8 cellular contexts compared by ENCODE assay signal in the genomic region with DNA sequence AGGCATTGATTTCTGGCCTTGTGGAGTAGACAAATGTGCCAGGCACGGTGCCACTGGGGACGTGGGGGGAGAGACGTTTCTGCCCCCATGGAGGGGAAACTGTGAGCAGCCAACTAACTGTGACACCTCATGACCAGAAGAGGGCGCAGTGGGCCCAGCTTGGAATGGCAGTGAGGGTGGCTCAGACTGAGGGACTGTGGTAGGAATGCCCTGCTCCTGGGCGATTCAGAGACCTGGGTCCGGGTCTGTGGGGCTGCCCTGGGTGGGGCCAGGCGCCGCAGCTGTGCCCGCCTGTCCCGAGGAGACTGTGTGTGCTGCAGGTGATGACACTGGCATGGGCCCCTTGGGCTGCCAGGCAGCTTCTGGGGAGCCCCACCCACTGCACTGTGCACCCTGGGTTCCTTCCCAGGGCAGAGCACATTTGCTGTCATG. TPM values are rescaled to one million over a fixed set of nuclear protein-coding genes. Genes with fewer than 3 reads are reported as not detected.
DNase-seq lines count a peak whose midpoint lies in the region; ATAC-seq and TF ChIP-seq lines count a peak whose summit lies in the region.

No MANE protein-coding gene starts in this region.

- no peak overlapping the region for H3K27ac ChIP-seq in prostate gland

- H3K9me3 ChIP-seq in prostate gland, result no peaks in the 10 kb centered on the region

- H3K4me3 ChIP-seq in prostate gland, result no peak overlapping the region

- no peak for TF ChIP-seq EP300 in Ishikawa (IDR thresholded peaks at IDR 0.05; ENCODE audit: borderline replicate concordance)

- TF ChIP-seq CTCF in GM13976 (IDR thresholded peaks at IDR 0.05; ENCODE audit: borderline replicate concordance, control extremely low read depth, extremely low read depth, insufficient read depth, missing control alignments), result peak; percentile 74
- TF ChIP-seq CTCF in prostate gland (IDR thresholded peaks at IDR 0.05), result peak; percentile 66 to 83 (median 76)

- ATAC-seq in Right ventricle myocardium inferior (peak; percentile 59), GM18870 (IDR thresholded peaks at IDR 0.05; ENCODE audit: unreplicated experiment) (no peak)

- no peak for TF ChIP-seq POLR2A in prostate gland (IDR thresholded peaks at IDR 0.05)

- 23% methylated on average over 10 of the region's 10 CpGs for WGBS in prostate gland

- in situ Hi-C loops in ACHN (cut with HindIII; ENCODE audit: low pct_ligation_motif_present, low pct_unique_long_range_greater_than_20kb, low sequenced_read_pairs), result no loop called here
- in situ Hi-C loops in GM13976 (cut with MboI; ENCODE audit: low sequenced_read_pairs, unreplicated experiment), result loop anchor here (25.0 kb wide), 1 partner anchor 1254 kb away; no protein-coding TSS in a partner anchor

- H3K27me3 ChIP-seq in prostate gland (replicated peaks; ENCODE audit: insufficient read depth), result no peaks in the 10 kb centered on the region

- H3K36me3 ChIP-seq in prostate gland, result no peaks in the 10 kb centered on the region

- TF ChIP-seq RAD21 in Ishikawa (IDR thresholded peaks at IDR 0.05; ENCODE audit: low read depth), result peak; percentile 84

- peaks cover 3% of the 10 kb centered on the region for H3K4me1 ChIP-seq in prostate gland (replicated peaks)

- DNase-seq in ACHN (peak; percentile 61), GM13976 (ENCODE audit: low spot score) (peak; percentile 86), RPMI8226 (peak; percentile 58), Right ventricle myocardium inferior (ENCODE audit: missing footprints) (peak; percentile 88), prostate gland (ENCODE audit: low spot score) (peak; percentile 63)
- peak; percentile 65 for DNase-seq in activated naive CD4-positive, alpha-beta T cell treated with Interleukin-2 at 50 U/mL for 16 hours

- intact Hi-C loops in Right ventricle myocardium inferior (cut with DNase I) (loop anchor here (2.0 kb wide), 2 partner anchors 261 to 1245 kb away; no protein-coding TSS in a partner anchor), prostate gland (cut with DNase I) (loop anchor here (2.0 kb wide), 1 partner anchor 1245 kb away; no protein-coding TSS in a partner anchor)

TF ChIP-seq in Ishikawa, 13 proteins besides CTCF, POLR2A, EP300 and RAD21:
- TF ChIP-seq TEAD4 (IDR thresholded peaks at IDR 0.05), result no peak
- no peak for TF ChIP-seq CREB1 (IDR thresholded peaks at IDR 0.05; ENCODE audit: low read depth)
- TF ChIP-seq YY1 (IDR thresholded peaks at IDR 0.05; ENCODE audit: low read depth), result no peak
- TF ChIP-seq TAF1 (IDR thresholded peaks at IDR 0.05; ENCODE audit: low read depth), result no peak

RNA-seq across cellular contexts. Expression of a gene that starts 7.5 kb away (rescaled TPM):
- total RNA-seq in Right ventricle myocardium inferior, result 4.6 TPM
- total RNA-seq in prostate gland, result 10 to 100 TPM; 20.2 to 22.2 TPM
